ENCODE assay signal across 11 cellular contexts in genomic region chr2:159606287-159606686, GRCh38. TPM values are rescaled to one million over a fixed set of nuclear protein-coding genes. Genes with fewer than 3 reads are reported as not detected.
DNase-seq lines count a peak whose midpoint lies in the region; ATAC-seq and TF ChIP-seq lines count a peak whose summit lies in the region.
"Had no signal": no experiment of that assay in that cellular context is flagged by ENCODE, and none has a peak within 500 bp of the region (broad histone marks: within the 10 kb centered on the region; RNA-seq: fewer than 3 reads in every experiment).

No MANE protein-coding gene starts in this region.

- H3K4me1 ChIP-seq in RWPE2 (ENCODE audit: insufficient read depth, poor library complexity, severe bottlenecking) = peaks cover 32% of the 10 kb centered on the region
- peaks cover 0 to 22% (median 5%) of the 10 kb centered on the region in 4 donors for H3K4me1 ChIP-seq in right lobe of liver
- peaks cover 2 to 33% (median 30%) of the 10 kb centered on the region in 5 donors for H3K4me1 ChIP-seq in subcutaneous abdominal adipose tissue (ENCODE audit: control insufficient read depth in 5 of 5, insufficient read depth in 5 of 5, low read length in 5 of 5)

- no peaks in the 10 kb centered on the region for H3K36me3 ChIP-seq in RWPE2 (ENCODE audit: low read depth)
- no peaks in the 10 kb centered on the region for H3K36me3 ChIP-seq in right lobe of liver
- no peaks in the 10 kb centered on the region for H3K36me3 ChIP-seq in subcutaneous abdominal adipose tissue (ENCODE audit: control insufficient read depth in 5 of 5, insufficient read depth in 5 of 5, low read length in 5 of 5)

- intact Hi-C loops in right lobe of liver (cut with DNase I) = no loop called here

- H3K4me3 ChIP-seq in RWPE2 (ENCODE audit: severe bottlenecking) = no peak overlapping the region
- no peak overlapping the region for H3K4me3 ChIP-seq in right lobe of liver
- H3K4me3 ChIP-seq in subcutaneous abdominal adipose tissue (ENCODE audit: low read depth in 1 of 5, low read length in 5 of 5) = peak overlapping the region in 1 of 5 donors; percentile 7

- H3K27me3 ChIP-seq in RWPE2 (ENCODE audit: insufficient read depth, poor library complexity, severe bottlenecking) (no peaks in the 10 kb centered on the region), right lobe of liver (no peaks in the 10 kb centered on the region), subcutaneous abdominal adipose tissue (ENCODE audit: control insufficient read depth in 5 of 5, insufficient read depth in 4 of 5, low read length in 5 of 5) (no peaks in the 10 kb centered on the region)

- no peak for TF ChIP-seq POLR2A in right lobe of liver (IDR thresholded peaks at IDR 0.05)

- DNase-seq in RWPE2 (ENCODE audit: low spot score) (no peak), cerebellar cortex (ENCODE audit: low spot score) (peak; percentile 41), right lobe of liver (no peak), kidney glomerular epithelial cell (lab: John Stamatoyannopoulos, UW) (no peak), COLO668 (lab: John Stamatoyannopoulos, UW; ENCODE audit: unreplicated experiment) (no peak), NCI-H69 (lab: John Stamatoyannopoulos, UW) (no peak)
- DNase-seq: activated CD4-positive, CD25-positive, alpha-beta regulatory T cell treated with anti-CD3 and anti-CD28 coated beads, Interleukin-2, amount 50 U/mL, for 72 hours; NCI-H1436; OCI-M1; SW 1271 had no signal

- no peak for TF ChIP-seq CTCF in RWPE2 (IDR thresholded peaks at IDR 0.05; ENCODE audit: poor library complexity, severe bottlenecking)
- TF ChIP-seq CTCF in right lobe of liver (IDR thresholded peaks at IDR 0.05) = no peak

- no peak for ATAC-seq in RWPE2 (ENCODE audit: low read depth)
- peak in 2 of 4 donors; percentile 6 to 7 for ATAC-seq in right lobe of liver

- H3K9ac ChIP-seq in subcutaneous abdominal adipose tissue (ENCODE audit: low read length in 5 of 5) = peak overlapping the region in 3 of 5 donors; percentile 44 to 63 (median 62)

- H3K9me3 ChIP-seq in RWPE2 (ENCODE audit: severe bottlenecking) (no peaks in the 10 kb centered on the region), right lobe of liver (no peaks in the 10 kb centered on the region), subcutaneous abdominal adipose tissue (ENCODE audit: control insufficient read depth in 5 of 5, low read length in 5 of 5) (no peaks in the 10 kb centered on the region)

- H3K27ac ChIP-seq in RWPE2 (ENCODE audit: poor library complexity, severe bottlenecking) (peak overlapping the region; percentile 18), right lobe of liver (peak overlapping the region; percentile 1 to 55 (median 11)), subcutaneous abdominal adipose tissue (ENCODE audit: low read depth, low read length) (peak overlapping the region; percentile 52)

- WGBS in right lobe of liver (ENCODE audit: insufficient coverage, low coverage, low lambda C conversion rate, missing lambda C conversion rate) = 8% methylated on average over 2 of the region's 2 CpGs

RNA-seq across cellular contexts. Expression of gene BAZ2B, which starts 10.1 kb away (rescaled TPM):
- total RNA-seq in right lobe of liver = 10 to 100 TPM; 18.0 to 32.8 (median 24.2) TPM
